ENCODE assay signal across 1 cellular context in genomic region chr20:3227936-3228749, GRCh38.
TF ChIP-seq lines count a peak whose summit lies in the region.

No MANE protein-coding gene starts in this region.

TF ChIP-seq in HepG2, 621 proteins besides CTCF, POLR2A, EP300 and RAD21 (continued from another document):
- no peak for TF ChIP-seq EHMT2 (IDR thresholded peaks at IDR 0.05; ENCODE audit: borderline replicate concordance, low read depth, low read length)
